Comparison of ENCODE assay signal across 8 cellular contexts in genomic region chr9:69919461-69920061, GRCh38.
A peak's percentile ranks its signal among the peaks of the same experiment; 100 is the strongest.
DNase-seq lines count a peak whose midpoint lies in the region; ATAC-seq, FAIRE-seq and TF ChIP-seq lines count a peak whose summit lies in the region.

No MANE protein-coding gene starts in this region.

- no peak overlapping the region for H3K4me3 Mint-ChIP-seq in brain

- peaks cover 0 to 2% (median 0%) of the 10 kb centered on the region in 5 experiments for H3K9me3 Mint-ChIP-seq in brain

- peak; percentile 72 to 78 for TF ChIP-seq CTCF in brain (conservative IDR thresholded peaks at IDR 0.05)

- H3K36me3 Mint-ChIP-seq in brain: no peaks in the 10 kb centered on the region

- H3K27me3 Mint-ChIP-seq in brain: peaks cover 3% of the 10 kb centered on the region

- peak; percentile 81 for FAIRE-seq in islet of Langerhans (lab: Jason Lieb, UNC)

- DNase-seq in DMS53 (lab: John Stamatoyannopoulos, UW) (peak; percentile 78), NCI-H69 (lab: John Stamatoyannopoulos, UW) (peak; percentile 79), superior temporal gyrus (ENCODE audit: extremely low spot score) (peak; percentile 91)
- no peak for DNase-seq in activated CD4-positive, alpha-beta T cell treated with anti-CD3 and anti-CD28 coated beads, Interleukin-2, amount 50 U/mL, for 4 hours

- H3K27ac Mint-ChIP-seq in brain: no peak overlapping the region

- H3K4me1 Mint-ChIP-seq in brain: peaks cover 14% of the 10 kb centered on the region

- ATAC-seq in GM19351 (IDR thresholded peaks at IDR 0.05; ENCODE audit: unreplicated experiment) (peak; percentile 88), HG03432 (IDR thresholded peaks at IDR 0.05; ENCODE audit: unreplicated experiment) (peak; percentile 87)

Comparison
In these comparisons a context has a peak if more than half of its experiments do, and no peak if none do; other contexts are left out.
1. DNase-seq: peak in DMS53 (single experiment), NCI-H69 (single experiment) and superior temporal gyrus (single experiment); none in activated CD4-positive, alpha-beta T cell treated with anti-CD3 and anti-CD28 coated beads, Interleukin-2, amount 50 U/mL, for 4 hours (0 of 2).